ENCODE assay signal across 30 cellular contexts in genomic region chrY:12360496-12360895, GRCh38.
"Had no signal": no experiment of that assay in that cellular context is flagged by ENCODE, and none has a peak within 500 bp of the region (broad histone marks: within the 10 kb centered on the region; RNA-seq: fewer than 3 reads in every experiment).

No MANE protein-coding gene starts in this region.

- H3K27me3 ChIP-seq: ascending aorta, breast epithelium, cardiac muscle cell, colonic mucosa, esophagus squamous epithelium, gastroesophageal sphincter had no signal

- DNase-seq: activated CD4-positive, alpha-beta T cell treated with anti-CD3 and anti-CD28 coated beads, Interleukin-2, amount 10 ng/mL, durations not matched to agents 24 days and 14 days; activated CD4-positive, CD25-positive, alpha-beta regulatory T cell; activated CD4-positive, CD25-positive, alpha-beta regulatory T cell treated with anti-CD3 and anti-CD28 coated beads, Interleukin-2, amount 50 U/mL, for 72 hours; activated CD8-positive, alpha-beta memory T cell treated with anti-CD3 and anti-CD28 coated beads, Interleukin-2, amount 10 ng/mL, durations not matched to agents 7 days and 5 days; activated CD8-positive, alpha-beta memory T cell treated with anti-CD3 and anti-CD28 coated beads, Interleukin-2, amount 50 U/mL, for 4 hours; activated CD8-positive, alpha-beta T cell treated with anti-CD3 and anti-CD28 coated beads, Interleukin-2, amount 10 ng/mL, durations not matched to agents 7 days and 5 days; activated gamma-delta T cell; activated naive CD4-positive, alpha-beta T cell; activated naive CD4-positive, alpha-beta T cell treated with anti-CD3 and anti-CD28 coated beads, Interleukin-2, amount 10 ng/mL, durations not matched to agents 7 days and 5 days; activated naive CD8-positive, alpha-beta T cell treated with anti-CD3 and anti-CD28 coated beads, Interleukin-2, amount 10 ng/mL, durations not matched to agents 7 days and 5 days; activated T-cell treated with anti-CD3 and anti-CD28 coated beads, Interleukin-2, amount 50 U/mL, for 1 hour; activated T-cell treated with anti-CD3 and anti-CD28 coated beads, Interleukin-2, amount 50 U/mL, for 48 hours; central memory CD4-positive, alpha-beta T cell; cerebellar nuclear complex; colonic mucosa; effector CD8-positive, alpha-beta T cell; esophagus squamous epithelium; foreskin melanocyte; T-helper 1 cell; T-helper 17 cell; T1000 had no signal

- FAIRE-seq: endometrium, endothelial cell of umbilical vein had no signal

- H3K9me3 ChIP-seq: ascending aorta, breast epithelium, colonic mucosa, esophagus squamous epithelium, gastroesophageal sphincter had no signal

- H3K36me3 ChIP-seq: ascending aorta, breast epithelium, cardiac muscle cell, colonic mucosa, esophagus squamous epithelium, gastroesophageal sphincter had no signal

- H3K27ac ChIP-seq: ascending aorta, breast epithelium, cardiac muscle cell, colonic mucosa, epithelial cell of prostate, esophagus squamous epithelium, gastroesophageal sphincter had no signal

- ATAC-seq: activated CD4-positive, alpha-beta T cell treated with anti-CD3 and anti-CD28 coated beads for 36 hours; activated CD8-positive, alpha-beta memory T cell treated with anti-CD3 and anti-CD28 coated beads, Interleukin-2, amount 10 ng/mL, durations not matched to agents 7 days and 5 days; activated CD8-positive, alpha-beta T cell treated with anti-CD3 and anti-CD28 coated beads, Interleukin-2, amount 10 ng/mL, durations not matched to agents 7 days and 5 days; activated naive CD4-positive, alpha-beta T cell treated with anti-CD3 and anti-CD28 coated beads, Interleukin-2, amount 50 U/mL, for 72 hours; gastroesophageal sphincter; T-helper 17 cell had no signal

- H3K4me1 ChIP-seq: ascending aorta, breast epithelium, colonic mucosa, gastroesophageal sphincter had no signal

- H3K4me3 ChIP-seq: ascending aorta, breast epithelium, cardiac muscle cell, colonic mucosa, esophagus squamous epithelium, gastroesophageal sphincter had no signal
